ENCODE assay signal across 19 cellular contexts in the genomic region with DNA sequence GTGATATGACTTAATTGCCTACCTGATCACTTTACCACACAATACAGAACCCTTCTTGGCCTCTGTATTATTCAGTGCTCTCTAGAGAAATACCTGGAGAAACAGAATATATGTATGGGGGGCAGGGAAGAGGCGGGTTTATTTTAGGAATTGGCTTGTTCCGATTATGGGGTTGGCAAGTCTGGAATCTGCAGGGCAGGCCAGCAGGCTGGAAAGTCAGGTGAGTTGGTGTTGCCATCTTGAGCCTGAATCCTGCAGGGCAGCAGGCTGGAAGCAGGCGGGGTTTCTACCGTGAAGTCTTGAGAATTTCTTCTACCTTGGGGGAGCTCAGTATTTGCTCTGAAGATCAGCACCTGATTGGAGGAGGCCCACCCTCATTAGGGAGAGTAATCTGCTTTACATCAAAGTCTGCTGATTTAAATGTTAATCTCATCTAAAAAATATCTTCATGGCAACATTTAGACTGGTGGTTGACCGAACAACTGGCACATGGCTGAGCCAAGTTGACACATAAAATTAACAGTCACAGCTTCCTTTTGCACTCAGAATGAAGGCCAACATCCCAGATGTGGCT.
"Had no signal": no experiment of that assay in that cellular context is flagged by ENCODE, and none has a peak within 500 bp of the region (broad histone marks: within the 10 kb centered on the region; RNA-seq: fewer than 3 reads in every experiment).

No MANE protein-coding gene starts in this region.

- H3K27me3 ChIP-seq: cardiac muscle cell, right lobe of liver, upper lobe of left lung had no signal

- FAIRE-seq: islet of Langerhans had no signal

- ATAC-seq: esophagus mucosa, right lobe of liver had no signal

- H3K27me3 Mint-ChIP-seq: activated naive CD8-positive, alpha-beta T cell treated with anti-CD3 and anti-CD28 coated beads for 36 hours had no signal

- H3K27ac ChIP-seq: cardiac muscle cell, coronary artery, prostate gland, right lobe of liver, thoracic aorta, upper lobe of left lung had no signal

- H3K9me3 ChIP-seq: prostate gland, right lobe of liver, thoracic aorta, upper lobe of left lung had no signal

- H3K36me3 ChIP-seq: cardiac muscle cell, prostate gland, right lobe of liver, thoracic aorta, upper lobe of left lung had no signal

- H3K4me3 ChIP-seq: cardiac muscle cell, coronary artery, prostate gland, right lobe of liver, smooth muscle cell, thoracic aorta, upper lobe of left lung had no signal

- H3K27ac Mint-ChIP-seq: activated naive CD8-positive, alpha-beta T cell treated with anti-CD3 and anti-CD28 coated beads for 36 hours had no signal

- DNase-seq: activated CD4-positive, alpha-beta T cell treated with anti-CD3 and anti-CD28 coated beads for 48 hours; activated CD4-positive, CD25-positive, alpha-beta regulatory T cell; activated naive CD4-positive, alpha-beta T cell; activated naive CD8-positive, alpha-beta T cell treated with anti-CD3 and anti-CD28 coated beads for 36 hours; amniotic stem cell; hippocampal formation; midbrain; occipital lobe; right lobe of liver; stimulated activated CD4-positive, alpha-beta T cell treated with anti-CD3 and anti-CD28 coated beads, Interleukin-4, amount 100 ng/mL, for 1 hour; T1000; upper lobe of left lung had no signal

- H3K4me1 ChIP-seq: prostate gland had no signal

- H3K4me3 Mint-ChIP-seq: activated naive CD8-positive, alpha-beta T cell treated with anti-CD3 and anti-CD28 coated beads for 36 hours had no signal
